ENCODE assay signal across 9 cellular contexts in genomic region chr7:155787171-155787851, GRCh38. TPM values are rescaled to one million over a fixed set of nuclear protein-coding genes. Genes with fewer than 3 reads are reported as not detected.
DNase-seq lines count a peak whose midpoint lies in the region; ATAC-seq and TF ChIP-seq lines count a peak whose summit lies in the region.
"Had no signal": no experiment of that assay in that cellular context is flagged by ENCODE, and none has a peak within 500 bp of the region (broad histone marks: within the 10 kb centered on the region; RNA-seq: fewer than 3 reads in every experiment).

No MANE protein-coding gene starts in this region.

- peaks cover 15% of the 10 kb centered on the region for H3K36me3 Mint-ChIP-seq in activated T-cell treated with anti-CD3 and anti-CD28 coated beads, Interleukin-2, amount 50 U/mL, for 4 hours (ENCODE audit: insufficient read depth)
- H3K36me3 Mint-ChIP-seq in activated T-cell treated with anti-CD3 and anti-CD28 coated beads, Interleukin-2, amount 50 U/mL, for 24 hours (ENCODE audit: low read depth) = peaks cover 25% of the 10 kb centered on the region
- H3K36me3 Mint-ChIP-seq in endodermal cell (ENCODE audit: low read depth) (peaks cover 22% of the 10 kb centered on the region), memory B cell (peaks cover 24% of the 10 kb centered on the region), T-helper 17 cell (ENCODE audit: low read depth) (peaks cover 2% of the 10 kb centered on the region)

- H3K4me1 Mint-ChIP-seq in activated T-cell treated with anti-CD3 and anti-CD28 coated beads, Interleukin-2, amount 50 U/mL, for 4 hours (ENCODE audit: low read depth) = peaks cover 11% of the 10 kb centered on the region
- peaks cover 10% of the 10 kb centered on the region for H3K4me1 Mint-ChIP-seq in activated T-cell treated with anti-CD3 and anti-CD28 coated beads, Interleukin-2, amount 50 U/mL, for 24 hours (ENCODE audit: low read depth)
- H3K4me1 Mint-ChIP-seq in endodermal cell = peaks cover 4% of the 10 kb centered on the region
- H3K4me1 Mint-ChIP-seq in memory B cell = peaks cover 3% of the 10 kb centered on the region
- H3K4me1 Mint-ChIP-seq in T-helper 17 cell = peaks cover 16% of the 10 kb centered on the region

- no peak for TF ChIP-seq CTCF in endodermal cell (conservative IDR thresholded peaks at IDR 0.05)
- no peak for TF ChIP-seq CTCF in uterus (IDR thresholded peaks at IDR 0.05)

- TF ChIP-seq POLR2A in uterus (IDR thresholded peaks at IDR 0.05) = no peak

- H3K9me3 ChIP-seq in endodermal cell (ENCODE audit: control insufficient read depth, low read length) (no peaks in the 10 kb centered on the region), uterus (no peaks in the 10 kb centered on the region), T-helper 17 cell (ENCODE audit: control insufficient read depth, low read length, poor library complexity, severe bottlenecking) (no peaks in the 10 kb centered on the region)

- H3K27ac Mint-ChIP-seq in activated T-cell treated with anti-CD3 and anti-CD28 coated beads, Interleukin-2, amount 50 U/mL, for 24 hours = no peak overlapping the region
- H3K27ac Mint-ChIP-seq in endodermal cell (no peak overlapping the region), memory B cell (no peak overlapping the region), T-helper 17 cell (no peak overlapping the region)

- H3K27ac ChIP-seq in endodermal cell (ENCODE audit: low read depth, low read length) (no peak overlapping the region), uterus (no peak overlapping the region)

- H3K4me3 ChIP-seq in endodermal cell (ENCODE audit: low read length) = peak overlapping the region; percentile 70
- H3K4me3 ChIP-seq in uterus = peak overlapping the region; percentile 9 to 41

- no peak for DNase-seq in activated T-cell treated with anti-CD3 and anti-CD28 coated beads, Interleukin-2, amount 50 U/mL, for 4 hours
- no peak for DNase-seq in activated T-cell treated with anti-CD3 and anti-CD28 coated beads, Interleukin-2, amount 50 U/mL, for 24 hours
- DNase-seq in endodermal cell (peak; percentile 80), memory B cell (ENCODE audit: low spot score in 2 of 2) (no peak), uterus (no peak), T-helper 17 cell (no peak), cerebellar nuclear complex (lab: John Stamatoyannopoulos, UW) (no peak)
- DNase-seq: naive thymus-derived CD4-positive, alpha-beta T cell had no signal

- intact Hi-C loops in uterus (cut with DNase I; ENCODE audit: low total_unique reads) = no loop called here

- H3K9ac ChIP-seq in endodermal cell (ENCODE audit: extremely low read depth, low read length, poor library complexity, severe bottlenecking) = peak overlapping the region; percentile 33

- H3K9me3 Mint-ChIP-seq in activated T-cell treated with anti-CD3 and anti-CD28 coated beads, Interleukin-2, amount 50 U/mL, for 4 hours = no peaks in the 10 kb centered on the region
- no peaks in the 10 kb centered on the region for H3K9me3 Mint-ChIP-seq in activated T-cell treated with anti-CD3 and anti-CD28 coated beads, Interleukin-2, amount 50 U/mL, for 24 hours
- peaks cover 9% of the 10 kb centered on the region for H3K9me3 Mint-ChIP-seq in endodermal cell
- H3K9me3 Mint-ChIP-seq in memory B cell = no peaks in the 10 kb centered on the region
- H3K9me3 Mint-ChIP-seq: naive thymus-derived CD4-positive, alpha-beta T cell had no signal

- H3K27me3 Mint-ChIP-seq in activated T-cell treated with anti-CD3 and anti-CD28 coated beads, Interleukin-2, amount 50 U/mL, for 4 hours (ENCODE audit: low read depth) = peaks cover 11% of the 10 kb centered on the region
- H3K27me3 Mint-ChIP-seq in activated T-cell treated with anti-CD3 and anti-CD28 coated beads, Interleukin-2, amount 50 U/mL, for 24 hours = peaks cover 16% of the 10 kb centered on the region
- H3K27me3 Mint-ChIP-seq in endodermal cell (ENCODE audit: insufficient read depth) (peaks cover 21% of the 10 kb centered on the region), memory B cell (peaks cover 2% of the 10 kb centered on the region), T-helper 17 cell (no peaks in the 10 kb centered on the region)

- WGBS in endodermal cell (ENCODE audit: insufficient coverage in 1 of 2, insufficient read length in 1 of 2), 2 experiments = 3 to 6% methylated on average over 29 to 68 of the region's 68 CpGs

- peak; percentile 42 to 44 for ATAC-seq in activated T-cell treated with anti-CD3 and anti-CD28 coated beads, Interleukin-2, amount 50 U/mL, for 4 hours
- ATAC-seq in memory B cell (ENCODE audit: low read depth) = no peak
- no peak for ATAC-seq in GM19467 (IDR thresholded peaks at IDR 0.05; ENCODE audit: unreplicated experiment)
- no peak for ATAC-seq in T-helper 17 cell
- ATAC-seq: naive thymus-derived CD4-positive, alpha-beta T cell had no signal

- H3K4me3 Mint-ChIP-seq in activated T-cell treated with anti-CD3 and anti-CD28 coated beads, Interleukin-2, amount 50 U/mL, for 4 hours = no peak overlapping the region
- no peak overlapping the region for H3K4me3 Mint-ChIP-seq in activated T-cell treated with anti-CD3 and anti-CD28 coated beads, Interleukin-2, amount 50 U/mL, for 24 hours
- H3K4me3 Mint-ChIP-seq in endodermal cell (peak overlapping the region; percentile 43), memory B cell (peak overlapping the region; percentile 41), T-helper 17 cell (no peak overlapping the region)

- H3K27me3 ChIP-seq in endodermal cell (ENCODE audit: control insufficient read depth, insufficient read depth, low read length, poor library complexity, severe bottlenecking) (peaks cover 14% of the 10 kb centered on the region), uterus (no peaks in the 10 kb centered on the region)

- peaks cover 12% of the 10 kb centered on the region for H3K36me3 ChIP-seq in endodermal cell (ENCODE audit: control insufficient read depth, insufficient read depth, low read length)
- H3K36me3 ChIP-seq in uterus = no peaks in the 10 kb centered on the region

- H3K4me1 ChIP-seq in endodermal cell (ENCODE audit: control insufficient read depth, insufficient read depth, low read length) (no peaks in the 10 kb centered on the region), uterus (no peaks in the 10 kb centered on the region)

RNA-seq across cellular contexts. Expression of gene SHH, which starts 25.0 kb away (rescaled TPM):
- under 1 TPM in 2 of 3 donors, not detected in 1; 0.05 TPM for total RNA-seq in activated T-cell treated with anti-CD3 and anti-CD28 coated beads, Interleukin-2, amount 50 U/mL, for 4 hours
- 1 to 10 TPM in 1 of 2 donors, under 1 TPM in 1; 0.99 to 1.6 TPM for total RNA-seq in endodermal cell
- polyA plus RNA-seq in endodermal cell (2013, experiment 1 of 2) = 0.93 TPM
- polyA plus RNA-seq in endodermal cell (2013, experiment 2 of 2) = 0.41 TPM
- under 1 TPM in 1 of 4 donors, not detected in 3; 0.62 TPM for total RNA-seq in uterus
- total RNA-seq in T-helper 17 cell = not detected
- total RNA-seq: naive thymus-derived CD4-positive, alpha-beta T cell had no signal
- polyA plus RNA-seq: naive thymus-derived CD4-positive, alpha-beta T cell had no signal

Comparison
In these comparisons a context has a peak if more than half of its experiments do, and no peak if none do; other contexts are left out.
1. ATAC-seq: peak in activated T-cell treated with anti-CD3 and anti-CD28 coated beads, Interleukin-2, amount 50 U/mL, for 4 hours (2 of 2); none in memory B cell (single experiment), GM19467 (single experiment) and T-helper 17 cell (single experiment).
2. H3K4me3 Mint-ChIP-seq: peak in endodermal cell (single experiment) and memory B cell (single experiment); none in activated T-cell treated with anti-CD3 and anti-CD28 coated beads, Interleukin-2, amount 50 U/mL, for 4 hours (single experiment), activated T-cell treated with anti-CD3 and anti-CD28 coated beads, Interleukin-2, amount 50 U/mL, for 24 hours (single experiment) and T-helper 17 cell (single experiment).